16 cellular contexts compared by ENCODE assay signal in genomic region chr18:58113337-58113736, GRCh38.
DNase-seq lines count a peak whose midpoint lies in the region; ATAC-seq and TF ChIP-seq lines count a peak whose summit lies in the region.
"Had no signal": no experiment of that assay in that cellular context is flagged by ENCODE, and none has a peak within 500 bp of the region (broad histone marks: within the 10 kb centered on the region; RNA-seq: fewer than 3 reads in every experiment).

No MANE protein-coding gene starts in this region.

- H3K4me3 ChIP-seq in right cardiac atrium (ENCODE audit: low read length): no peak overlapping the region
- H3K4me3 ChIP-seq: Peyer's patch had no signal

- 89% methylated on average over 3 of the region's 3 CpGs for WGBS in right cardiac atrium

- H3K4me1 Mint-ChIP-seq in natural killer cell treated with Interleukin-12 subunit alpha and Interleukin-12 subunit beta and Interleukin-15 and Interleukin-18, amount 100 ng/mL, for 72 hours (ENCODE audit: low read depth in 2 of 2): peaks cover 7% of the 10 kb centered on the region in 2 donors
- peaks cover 5% of the 10 kb centered on the region in 2 donors for H3K4me1 Mint-ChIP-seq in natural killer cell

- DNase-seq in natural killer cell treated with Interleukin-12 subunit alpha and Interleukin-12 subunit beta and Interleukin-15 and Interleukin-18, amount 100 ng/mL, for 72 hours (ENCODE audit: low spot score): no peak
- no peak for DNase-seq in natural killer cell
- no peak for DNase-seq in NCI-H1417 (lab: John Stamatoyannopoulos, UW)
- no peak for DNase-seq in right cardiac atrium
- no peak for DNase-seq in T-helper 2 cell
- DNase-seq: activated CD8-positive, alpha-beta memory T cell treated with anti-CD3 and anti-CD28 coated beads, Interleukin-2, amount 50 U/mL, for 4 hours; kidney glomerular epithelial cell; NCI-H187 treated with DMSO at 0.1 percent for 48 hours; NCI-H524 treated with DMSO at 0.1 percent for 48 hours; Peyer's patch; SW 1271 had no signal

- no peak overlapping the region for H3K27ac ChIP-seq in right cardiac atrium (ENCODE audit: low read length)
- H3K27ac ChIP-seq: Peyer's patch had no signal

- no peaks in the 10 kb centered on the region for H3K36me3 Mint-ChIP-seq in natural killer cell treated with Interleukin-12 subunit alpha and Interleukin-12 subunit beta and Interleukin-15 and Interleukin-18, amount 100 ng/mL, for 72 hours
- H3K36me3 Mint-ChIP-seq in natural killer cell: no peaks in the 10 kb centered on the region
- H3K36me3 Mint-ChIP-seq: activated naive CD4-positive, alpha-beta T cell treated with anti-CD3 and anti-CD28 coated beads, Interleukin-2, amount 50 U/mL, for 72 hours had no signal

- no peaks in the 10 kb centered on the region for H3K9me3 Mint-ChIP-seq in natural killer cell treated with Interleukin-12 subunit alpha and Interleukin-12 subunit beta and Interleukin-15 and Interleukin-18, amount 100 ng/mL, for 72 hours
- H3K9me3 Mint-ChIP-seq in natural killer cell: no peaks in the 10 kb centered on the region
- H3K9me3 Mint-ChIP-seq: activated naive CD4-positive, alpha-beta T cell treated with anti-CD3 and anti-CD28 coated beads, Interleukin-2, amount 50 U/mL, for 72 hours had no signal

- H3K27me3 Mint-ChIP-seq in natural killer cell treated with Interleukin-12 subunit alpha and Interleukin-12 subunit beta and Interleukin-15 and Interleukin-18, amount 100 ng/mL, for 72 hours: peaks cover 8 to 10% of the 10 kb centered on the region in 2 donors
- H3K27me3 Mint-ChIP-seq in natural killer cell (ENCODE audit: low read depth in 2 of 2): peaks cover 0 to 2% of the 10 kb centered on the region in 2 donors

- intact Hi-C loops in natural killer cell (cut with micrococcal nuclease): no loop called here
- intact Hi-C loops in right cardiac atrium (cut with DNase I): no loop called here

- no peak for TF ChIP-seq CTCF in natural killer cell (IDR thresholded peaks at IDR 0.05)

- H3K4me1 ChIP-seq in right cardiac atrium (ENCODE audit: control insufficient read depth, insufficient read depth, low read length): peaks cover 2% of the 10 kb centered on the region

- peak overlapping the region; percentile 15 for H3K4me3 Mint-ChIP-seq in natural killer cell treated with Interleukin-12 subunit alpha and Interleukin-12 subunit beta and Interleukin-15 and Interleukin-18, amount 100 ng/mL, for 72 hours
- no peak overlapping the region for H3K4me3 Mint-ChIP-seq in natural killer cell

- no peaks in the 10 kb centered on the region for H3K9me3 ChIP-seq in right cardiac atrium (ENCODE audit: control insufficient read depth, low read length)
- H3K9me3 ChIP-seq: Peyer's patch had no signal

- H3K27me3 ChIP-seq in right cardiac atrium (ENCODE audit: control insufficient read depth, insufficient read depth): no peaks in the 10 kb centered on the region
- H3K27me3 ChIP-seq: Peyer's patch had no signal

- ATAC-seq in natural killer cell treated with Interleukin-12 subunit alpha and Interleukin-12 subunit beta and Interleukin-15 and Interleukin-18, amount 100 ng/mL, for 72 hours: peak; percentile 58 to 69
- ATAC-seq in natural killer cell (no peak), GM21619 (IDR thresholded peaks at IDR 0.05; ENCODE audit: unreplicated experiment) (peak; percentile 63), HG03432 (IDR thresholded peaks at IDR 0.05; ENCODE audit: unreplicated experiment) (peak; percentile 85), HG03520 (IDR thresholded peaks at IDR 0.05; ENCODE audit: unreplicated experiment) (no peak), right cardiac atrium (no peak)
- ATAC-seq: activated CD4-positive, CD25-positive, alpha-beta regulatory T cell treated with anti-CD3 and anti-CD28 coated beads, Interleukin-2, amount 50 U/mL, for 24 hours had no signal

- peak overlapping the region; percentile 10 to 11 for H3K27ac Mint-ChIP-seq in natural killer cell treated with Interleukin-12 subunit alpha and Interleukin-12 subunit beta and Interleukin-15 and Interleukin-18, amount 100 ng/mL, for 72 hours
- no peak overlapping the region for H3K27ac Mint-ChIP-seq in natural killer cell

Comparison
In these comparisons a context has a peak if more than half of its experiments do, and no peak if none do; other contexts are left out.
1. ATAC-seq: peak in natural killer cell treated with Interleukin-12 subunit alpha and Interleukin-12 subunit beta and Interleukin-15 and Interleukin-18, amount 100 ng/mL, for 72 hours (2 of 2), GM21619 (single experiment) and HG03432 (single experiment); none in natural killer cell (0 of 3), HG03520 (single experiment) and right cardiac atrium (0 of 2).
2. H3K27ac Mint-ChIP-seq: peak in natural killer cell treated with Interleukin-12 subunit alpha and Interleukin-12 subunit beta and Interleukin-15 and Interleukin-18, amount 100 ng/mL, for 72 hours (2 of 2); none in natural killer cell (0 of 2).